14 cellular contexts compared by ENCODE assay signal in genomic region chr2:159744363-159744762, GRCh38. TPM values are rescaled to one million over a fixed set of nuclear protein-coding genes. Genes with fewer than 3 reads are reported as not detected.
DNase-seq lines count a peak whose midpoint lies in the region; ATAC-seq and TF ChIP-seq lines count a peak whose summit lies in the region.
"Had no signal": no experiment of that assay in that cellular context is flagged by ENCODE, and none has a peak within 500 bp of the region (broad histone marks: within the 10 kb centered on the region; RNA-seq: fewer than 3 reads in every experiment).

No MANE protein-coding gene starts in this region.

- no peaks in the 10 kb centered on the region for H3K9me3 ChIP-seq in heart right ventricle
- H3K9me3 ChIP-seq: body of pancreas, sigmoid colon, suprapubic skin had no signal

- H3K4me3 Mint-ChIP-seq in WTC11 = no peak overlapping the region

- 23 to 37% methylated on average over 3 of the region's 3 CpGs for WGBS in heart right ventricle, 2 donors

- H3K27me3 ChIP-seq in heart right ventricle = no peaks in the 10 kb centered on the region
- H3K27me3 ChIP-seq: body of pancreas, sigmoid colon, suprapubic skin had no signal

- intact Hi-C loops in heart right ventricle (cut with DNase I) = no loop called here

- ATAC-seq in WTC11 (no peak), heart right ventricle (peak; percentile 30 to 95 (median 87)), HG02884 (IDR thresholded peaks at IDR 0.05; ENCODE audit: unreplicated experiment) (no peak)
- ATAC-seq: body of pancreas had no signal

- no peaks in the 10 kb centered on the region for H3K9me3 Mint-ChIP-seq in WTC11

- POLR2A ChIA-PET in WTC11 (lab: Charles Lee) = no interaction called here

- peak overlapping the region in 7 of 10 donors; percentile 30 to 69 (median 64) for H3K27ac ChIP-seq in heart right ventricle
- H3K27ac ChIP-seq: sigmoid colon, suprapubic skin had no signal

- peak overlapping the region; percentile 84; the same call in 1 of the 2 replicates for H3K27ac Mint-ChIP-seq in WTC11

- TF ChIP-seq CTCF in WTC11 (IDR thresholded peaks at IDR 0.05) (no peak), heart right ventricle (IDR thresholded peaks at IDR 0.05) (no peak), retinal pigment epithelial cell (conservative IDR thresholded peaks at IDR 0.05; ENCODE audit: low read depth, low read length) (no peak), GM10266 (IDR thresholded peaks at IDR 0.05; ENCODE audit: control insufficient read depth, insufficient read depth, low read depth, missing control alignments) (no peak), GM13976 (IDR thresholded peaks at IDR 0.05; ENCODE audit: borderline replicate concordance, control extremely low read depth, extremely low read depth, insufficient read depth, missing control alignments) (no peak)

- no peak for TF ChIP-seq POLR2A in erythroblast (IDR thresholded peaks at IDR 0.05; ENCODE audit: low read length)

- DNase-seq in EL = peak; percentile 81
- DNase-seq in WTC11 (ENCODE audit: low spot score) = no peak
- peak in 1 of 2 donors; percentile 14 for DNase-seq in heart right ventricle
- DNase-seq in retinal pigment epithelial cell (ENCODE audit: low read depth) = peak; percentile 64
- no peak for DNase-seq in erythroblast (lab: John Stamatoyannopoulos, UW)
- no peak for DNase-seq in GM10266 (ENCODE audit: extremely low spot score)
- DNase-seq in GM13976 (ENCODE audit: low spot score) = no peak
- DNase-seq: activated CD4-positive, alpha-beta T cell treated with anti-CD3 and anti-CD28 coated beads for 48 hours; body of pancreas; NCI-H446; sigmoid colon; T-helper 2 cell had no signal

- CTCF ChIA-PET in WTC11 (lab: Charles Lee) = no interaction called here

- no peak overlapping the region for H3K4me3 ChIP-seq in heart right ventricle
- H3K4me3 ChIP-seq in retinal pigment epithelial cell (ENCODE audit: low read length) = no peak overlapping the region
- H3K4me3 ChIP-seq: body of pancreas, sigmoid colon, suprapubic skin had no signal

- H3K4me1 ChIP-seq in heart right ventricle = peaks cover 0 to 24% (median 8%) of the 10 kb centered on the region in 9 donors
- H3K4me1 ChIP-seq: body of pancreas, sigmoid colon, suprapubic skin had no signal

- no peaks in the 10 kb centered on the region for H3K4me1 Mint-ChIP-seq in WTC11

- no peaks in the 10 kb centered on the region for H3K27me3 Mint-ChIP-seq in WTC11 (ENCODE audit: low read depth)

- peaks cover 0 to 95% (median 30%) of the 10 kb centered on the region in 9 donors for H3K36me3 ChIP-seq in heart right ventricle

- H3K36me3 Mint-ChIP-seq in WTC11 = peaks cover 54% of the 10 kb centered on the region

- in situ Hi-C loops in GM13976 (cut with MboI; ENCODE audit: low sequenced_read_pairs, unreplicated experiment) = no loop called here

TF ChIP-seq in WTC11, 78 proteins besides CTCF, POLR2A, EP300 and RAD21:
- TF ChIP-seq ZMAT4 (CRISPR knock-in tag; IDR thresholded peaks at IDR 0.05) (no peak), ZNF396 (CRISPR knock-in tag; IDR thresholded peaks at IDR 0.05; ENCODE audit: borderline replicate concordance) (no peak), NFATC4 (CRISPR knock-in tag; IDR thresholded peaks at IDR 0.05) (no peak), CREM (CRISPR knock-in tag; IDR thresholded peaks at IDR 0.05) (no peak), ARID4B (CRISPR knock-in tag; IDR thresholded peaks at IDR 0.05; ENCODE audit: borderline replicate concordance) (no peak), NFYB (CRISPR knock-in tag; conservative IDR thresholded peaks at IDR 0.05; ENCODE audit: low read depth) (no peak), TEAD1 (CRISPR knock-in tag; IDR thresholded peaks at IDR 0.05) (no peak), RORB (CRISPR knock-in tag; IDR thresholded peaks at IDR 0.05) (no peak), ATF1 (CRISPR knock-in tag; IDR thresholded peaks at IDR 0.05) (no peak), OVOL2 (CRISPR knock-in tag; IDR thresholded peaks at IDR 0.05; ENCODE audit: borderline replicate concordance) (no peak), HMGA2 (CRISPR knock-in tag; IDR thresholded peaks at IDR 0.05) (no peak)

RNA-seq across cellular contexts. Expression of gene MARCHF7, which starts 32.1 kb away (rescaled TPM):
- total RNA-seq in WTC11 (2021) (84.0 to 109 TPM (median 97.6 TPM) in 3 replicates), heart right ventricle (100 to 1,000 TPM in 2 of 10 donors, 10 to 100 TPM in 8; 81.6 to 101 (median 88.2) TPM)
- 10 to 100 TPM; 20.3 to 27.6 TPM for polyA plus RNA-seq in heart right ventricle

RNA-seq across cellular contexts. Expression of gene CD302, which starts 53.6 kb away (rescaled TPM):
- total RNA-seq in WTC11 (2021) = 1.4 to 2.5 TPM (median 1.8 TPM) in 3 replicates
- 10 to 100 TPM in 6 of 10 donors, 1 to 10 TPM in 4; 8.2 to 25.2 (median 12.9) TPM for total RNA-seq in heart right ventricle
- polyA plus RNA-seq in heart right ventricle = 10 to 100 TPM in 1 of 2 donors, 1 to 10 TPM in 1; 5.8 to 14.0 TPM

Comparison
In these comparisons a context has a peak if more than half of its experiments do, and no peak if none do; other contexts are left out.
1. DNase-seq: peak in EL (single experiment) and retinal pigment epithelial cell (single experiment); none in WTC11 (single experiment), erythroblast (0 of 2), GM10266 (single experiment) and GM13976 (single experiment).
2. ATAC-seq: peak in heart right ventricle (8 of 8); none in WTC11 (single experiment) and HG02884 (single experiment).